In genomic region chr16:2611499-2611862, GRCh38 we compare ENCODE assay signal across 21 cellular contexts.
DNase-seq lines count a peak whose midpoint lies in the region; ATAC-seq, FAIRE-seq and TF ChIP-seq lines count a peak whose summit lies in the region.
"Had no signal": no experiment of that assay in that cellular context is flagged by ENCODE, and none has a peak within 500 bp of the region (broad histone marks: within the 10 kb centered on the region; RNA-seq: fewer than 3 reads in every experiment).

No MANE protein-coding gene starts in this region.

- no peak for TF ChIP-seq EP300 in HepG2 (IDR thresholded peaks at IDR 0.05; ENCODE audit: low read depth in 2 of 2, low read length in 2 of 2)
- TF ChIP-seq EP300 in HepG2 (CRISPR knock-in tag; IDR thresholded peaks at IDR 0.05; ENCODE audit: borderline replicate concordance), result no peak

- ATAC-seq in HepG2, result no peak
- no peak for ATAC-seq in GM19463 (IDR thresholded peaks at IDR 0.05; ENCODE audit: unreplicated experiment)
- ATAC-seq: A549, GM23338 had no signal

- H2AFZ ChIP-seq in HepG2 (ENCODE audit: low read length), result no peak overlapping the region
- H2AFZ ChIP-seq: GM23338 had no signal

- no peaks in the 10 kb centered on the region for H3K9me3 Mint-ChIP-seq in chondrocyte (ENCODE audit: low read depth)
- no peaks in the 10 kb centered on the region for H3K9me3 Mint-ChIP-seq in nephron progenitor cell
- H3K9me3 Mint-ChIP-seq in activated CD4-positive, alpha-beta memory T cell treated with anti-CD3 and anti-CD28 coated beads for 36 hours, result no peaks in the 10 kb centered on the region
- H3K9me3 Mint-ChIP-seq: CD4-positive, alpha-beta T cell; GM23338 had no signal

- no peak overlapping the region for H3K4me3 Mint-ChIP-seq in chondrocyte (ENCODE audit: unreplicated experiment)
- no peak overlapping the region for H3K4me3 Mint-ChIP-seq in nephron progenitor cell
- no peak overlapping the region for H3K4me3 Mint-ChIP-seq in activated CD4-positive, alpha-beta memory T cell treated with anti-CD3 and anti-CD28 coated beads for 36 hours
- H3K4me3 Mint-ChIP-seq: CD4-positive, alpha-beta T cell; GM23338 had no signal

- H3K9ac ChIP-seq in HepG2 (ENCODE audit: insufficient read depth, low read depth, low read length), result no peak overlapping the region

- no peak overlapping the region for H3K4me3 ChIP-seq in HepG2 (replicated peaks in 1 of 3; ENCODE audit: insufficient read depth in 1 of 3, low read depth in 2 of 3, low read length in 3 of 3)
- H3K4me3 ChIP-seq in spleen, result no peak overlapping the region
- H3K4me3 ChIP-seq: A549, GM23338 had no signal

- TF ChIP-seq RAD21 in HepG2 (CRISPR knock-in tag; IDR thresholded peaks at IDR 0.05), result no peak

- FAIRE-seq in HepG2 (lab: Jason Lieb, UNC), result no peak
- FAIRE-seq: A549, D721Med, G401.6, GM12891, GM19239, H54 had no signal

- POLR2A ChIA-PET in HepG2 (lab: Yijun Ruan, JAX), result no interaction called here
- POLR2A ChIA-PET in activated CD4-positive, alpha-beta memory T cell treated with anti-CD3 and anti-CD28 coated beads for 36 hours (lab: Charles Lee), result no interaction called here

- H3K27me3 Mint-ChIP-seq in chondrocyte (ENCODE audit: low read depth) (no peaks in the 10 kb centered on the region), nephron progenitor cell (ENCODE audit: low read depth, poor library complexity) (no peaks in the 10 kb centered on the region)
- no peaks in the 10 kb centered on the region for H3K27me3 Mint-ChIP-seq in activated CD4-positive, alpha-beta memory T cell treated with anti-CD3 and anti-CD28 coated beads for 36 hours
- H3K27me3 Mint-ChIP-seq: CD4-positive, alpha-beta T cell had no signal

- H3K36me3 Mint-ChIP-seq in chondrocyte (ENCODE audit: low read depth) (peaks cover 11% of the 10 kb centered on the region), nephron progenitor cell (ENCODE audit: low read depth) (peaks cover 17% of the 10 kb centered on the region)
- H3K36me3 Mint-ChIP-seq in activated CD4-positive, alpha-beta memory T cell treated with anti-CD3 and anti-CD28 coated beads for 36 hours, result peaks cover 20% of the 10 kb centered on the region

- H3K36me3 ChIP-seq in HepG2 (replicated peaks in 1 of 2; ENCODE audit: control insufficient read depth in 1 of 2, insufficient read depth in 2 of 2, low read length in 2 of 2), result peaks cover 5 to 15% of the 10 kb centered on the region in 2 experiments; a peak in 4 of 5 replicates
- H3K36me3 ChIP-seq in spleen, result peaks cover 0 to 36% (median 21%) of the 10 kb centered on the region in 6 donors

- TF ChIP-seq CTCF in chondrocyte (IDR thresholded peaks at IDR 0.05), result no peak
- TF ChIP-seq CTCF in HepG2 (CRISPR knock-in tag; IDR thresholded peaks at IDR 0.05), result no peak
- no peak for TF ChIP-seq CTCF in nephron progenitor cell (IDR thresholded peaks at IDR 0.05)
- TF ChIP-seq CTCF in spleen (IDR thresholded peaks at IDR 0.05 in 8 of 11, conservative IDR thresholded peaks at IDR 0.05 in 3 of 11), result no peak

- H3K4me1 ChIP-seq in HepG2 (ENCODE audit: insufficient read depth, low read length) (no peaks in the 10 kb centered on the region), spleen (peaks cover 0 to 9% (median 8%) of the 10 kb centered on the region in 6 donors)
- H3K4me1 ChIP-seq: A549, Caco-2 had no signal

- in situ Hi-C loops in HepG2 (cut with HindIII; ENCODE audit: extremely low pct_ligation_motif_present, low pct_unique_long_range_greater_than_20kb), result no loop called here

- BruUV-seq in HepG2 (replicated peaks; lab: Mats Ljungman, UMichigan), result no TSS peak

- H4K20me1 ChIP-seq in HepG2 (ENCODE audit: insufficient read depth, low read length), result no peaks in the 10 kb centered on the region

- no peak overlapping the region for H3K27ac ChIP-seq in HepG2 (ENCODE audit: extremely low read length, insufficient read depth, low read length)
- no peak overlapping the region for H3K27ac ChIP-seq in spleen
- H3K27ac ChIP-seq: A549, C4-2B, HL-60 had no signal

- no peaks in the 10 kb centered on the region for H3K9me3 ChIP-seq in HepG2 (ENCODE audit: low read length)
- H3K9me3 ChIP-seq in spleen, result no peaks in the 10 kb centered on the region
- H3K9me3 ChIP-seq: A549, Caco-2 had no signal

- DNase-seq in chondrocyte (ENCODE audit: low spot score) (peak; percentile 55), HepG2 (ENCODE audit: low spot score) (no peak), nephron progenitor cell (no peak), spleen (peak; percentile 50), ureter (ENCODE audit: low spot score) (no peak)
- no peak for DNase-seq in activated CD4-positive, alpha-beta memory T cell treated with anti-CD3 and anti-CD28 coated beads for 36 hours
- DNase-seq: AML-193; Caco-2; CD4-positive, alpha-beta T cell; HCEC 1CT; IMR-90 had no signal

- no peak overlapping the region for H3K27ac Mint-ChIP-seq in chondrocyte (ENCODE audit: unreplicated experiment)
- peak overlapping the region; percentile 57 for H3K27ac Mint-ChIP-seq in nephron progenitor cell
- no peak overlapping the region for H3K27ac Mint-ChIP-seq in activated CD4-positive, alpha-beta memory T cell treated with anti-CD3 and anti-CD28 coated beads for 36 hours
- H3K27ac Mint-ChIP-seq: CD4-positive, alpha-beta T cell; GM23338 had no signal

- peaks cover 4% of the 10 kb centered on the region for H3K79me2 ChIP-seq in HepG2 (ENCODE audit: insufficient read depth, low read length)

- CTCF ChIA-PET in HepG2 (lab: Yijun Ruan, JAX; ENCODE audit: low intra/inter-chr PET ratio, low total read pairs), result no interaction called here
- CTCF ChIA-PET in activated CD4-positive, alpha-beta memory T cell treated with anti-CD3 and anti-CD28 coated beads for 36 hours (lab: Charles Lee), result no interaction called here

- 95% methylated on average over 8 of the region's 12 CpGs for WGBS in HepG2 (ENCODE audit: low lambda C conversion rate)
- 91 to 100% (median 96%) methylated on average over 5 to 11 of the region's 12 CpGs for WGBS in spleen, 5 donors

- H3K4me1 Mint-ChIP-seq in chondrocyte (ENCODE audit: low read depth) (peaks cover 9% of the 10 kb centered on the region), nephron progenitor cell (peaks cover 9% of the 10 kb centered on the region)
- peaks cover 8% of the 10 kb centered on the region for H3K4me1 Mint-ChIP-seq in activated CD4-positive, alpha-beta memory T cell treated with anti-CD3 and anti-CD28 coated beads for 36 hours (ENCODE audit: low read depth)

- H3K27me3 ChIP-seq in HepG2 (ENCODE audit: control insufficient read depth in 1 of 2, insufficient read depth in 2 of 2, low read length in 2 of 2), result no peaks in the 10 kb centered on the region
- H3K27me3 ChIP-seq in spleen (replicated peaks in 1 of 7), result no peaks in the 10 kb centered on the region

- intact Hi-C loops in HepG2 (cut with micrococcal nuclease; ENCODE audit: unreplicated experiment), result no loop called here
- intact Hi-C loops in spleen (cut with DNase I; ENCODE audit: low total_unique reads), result no loop called here
- intact Hi-C loops in activated CD4-positive, alpha-beta memory T cell treated with anti-CD3 and anti-CD28 coated beads for 36 hours (cut with micrococcal nuclease), result no loop called here

- peak in 1 of 2 experiments; percentile 42; a peak in 1 of 4 replicates for TF ChIP-seq POLR2A in HepG2 (IDR thresholded peaks at IDR 0.05; ENCODE audit: insufficient read depth in 1 of 2, low read depth in 2 of 2, low read length in 2 of 2)
- TF ChIP-seq POLR2A in spleen (IDR thresholded peaks at IDR 0.05), result no peak

- no peak overlapping the region for H3K4me2 ChIP-seq in HepG2 (ENCODE audit: low read depth, low read length)
- H3K4me2 ChIP-seq: A549, GM23338 had no signal

TF ChIP-seq in HepG2, 621 proteins besides CTCF, POLR2A, EP300 and RAD21:
- TF ChIP-seq TAF1 (CRISPR knock-in tag; IDR thresholded peaks at IDR 0.05), result no peak
- no peak for TF ChIP-seq ZNF761 (CRISPR knock-in tag; conservative IDR thresholded peaks at IDR 0.05)
- TF ChIP-seq AGO1 (IDR thresholded peaks at IDR 0.05; ENCODE audit: low read depth, low read length, poor library complexity, severe bottlenecking), result peak; percentile 91

Comparison
In these comparisons a context has a peak if more than half of its experiments do, and no peak if none do; other contexts are left out.
1. DNase-seq: peak in chondrocyte (single experiment) and spleen (single experiment); none in HepG2 (single experiment), nephron progenitor cell (single experiment), activated CD4-positive, alpha-beta memory T cell treated with anti-CD3 and anti-CD28 coated beads for 36 hours (single experiment) and ureter (single experiment).